Comparison of ENCODE assay signal across 22 cellular contexts in genomic region chr12:1436015-1436414, GRCh38.
"Had no signal": no experiment of that assay in that cellular context is flagged by ENCODE, and none has a peak within 500 bp of the region (broad histone marks: within the 10 kb centered on the region; RNA-seq: fewer than 3 reads in every experiment).

No MANE protein-coding gene starts in this region.

- H3K9me3 ChIP-seq: body of pancreas, esophagus muscularis mucosa, gastrocnemius medialis, neutrophil, ovary, prostate gland, thoracic aorta had no signal

- H3K36me3 ChIP-seq: esophagus muscularis mucosa, gastrocnemius medialis, neutrophil, ovary, prostate gland, thoracic aorta had no signal

- H3K27me3 Mint-ChIP-seq: activated CD8-positive, alpha-beta memory T cell treated with anti-CD3 and anti-CD28 coated beads, Interleukin-2, amount 10 ng/mL, durations not matched to agents 7 days and 5 days; activated CD8-positive, alpha-beta T cell treated with anti-CD3 and anti-CD28 coated beads for 36 hours; activated naive CD8-positive, alpha-beta T cell treated with anti-CD3 and anti-CD28 coated beads, Interleukin-2, amount 50 U/mL, for 24 hours; effector memory CD8-positive, alpha-beta T cell; T-helper 17 cell had no signal

- H3K4me1 Mint-ChIP-seq: activated CD8-positive, alpha-beta memory T cell treated with anti-CD3 and anti-CD28 coated beads, Interleukin-2, amount 10 ng/mL, durations not matched to agents 7 days and 5 days; activated naive CD8-positive, alpha-beta T cell treated with anti-CD3 and anti-CD28 coated beads, Interleukin-2, amount 50 U/mL, for 24 hours; natural killer cell had no signal

- H3K27ac Mint-ChIP-seq: activated CD8-positive, alpha-beta memory T cell treated with anti-CD3 and anti-CD28 coated beads, Interleukin-2, amount 10 ng/mL, durations not matched to agents 7 days and 5 days; activated CD8-positive, alpha-beta T cell treated with anti-CD3 and anti-CD28 coated beads for 36 hours; activated naive CD8-positive, alpha-beta T cell treated with anti-CD3 and anti-CD28 coated beads, Interleukin-2, amount 50 U/mL, for 24 hours; effector memory CD8-positive, alpha-beta T cell; natural killer cell; T-helper 17 cell had no signal

- H3K4me1 ChIP-seq: gastrocnemius medialis had no signal

- H3K9me3 Mint-ChIP-seq: activated CD8-positive, alpha-beta T cell treated with anti-CD3 and anti-CD28 coated beads for 36 hours; activated naive CD8-positive, alpha-beta T cell treated with anti-CD3 and anti-CD28 coated beads, Interleukin-2, amount 50 U/mL, for 24 hours; effector memory CD8-positive, alpha-beta T cell; natural killer cell had no signal

- H3K4me3 ChIP-seq: body of pancreas, dorsolateral prefrontal cortex, esophagus muscularis mucosa, gastrocnemius medialis, ovary, prostate gland, thoracic aorta had no signal

- DNase-seq: activated CD4-positive, alpha-beta T cell treated with anti-CD3 and anti-CD28 coated beads for 48 hours; activated CD8-positive, alpha-beta memory T cell treated with anti-CD3 and anti-CD28 coated beads, Interleukin-2, amount 10 ng/mL, durations not matched to agents 7 days and 5 days; activated CD8-positive, alpha-beta T cell treated with anti-CD3 and anti-CD28 coated beads for 36 hours; activated gamma-delta T cell; activated naive CD4-positive, alpha-beta T cell treated with anti-CD3 and anti-CD28 coated beads, Interleukin-2, amount 50 U/mL, for 16 hours; activated naive CD8-positive, alpha-beta T cell treated with anti-CD3 and anti-CD28 coated beads, Interleukin-2, amount 50 U/mL, for 24 hours; activated T-cell treated with anti-CD3 and anti-CD28 coated beads for 4 hours; anterior cingulate cortex; central memory CD4-positive, alpha-beta T cell; dorsolateral prefrontal cortex; effector memory CD8-positive, alpha-beta T cell; gastrocnemius medialis; natural killer cell; ovary; stimulated activated CD4-positive, alpha-beta T cell treated with anti-CD3 and anti-CD28 coated beads, Interleukin-4, amount 100 ng/mL, for 24 hours; stimulated activated naive CD4-positive, alpha-beta T cell treated with Interleukin-2 at 50 U/mL for 16 hours; T-helper 17 cell had no signal

- H3K27me3 ChIP-seq: body of pancreas, dorsolateral prefrontal cortex, esophagus muscularis mucosa, gastrocnemius medialis, neutrophil, ovary had no signal

- H3K4me3 Mint-ChIP-seq: activated CD8-positive, alpha-beta memory T cell treated with anti-CD3 and anti-CD28 coated beads, Interleukin-2, amount 10 ng/mL, durations not matched to agents 7 days and 5 days; activated CD8-positive, alpha-beta T cell treated with anti-CD3 and anti-CD28 coated beads for 36 hours; activated naive CD8-positive, alpha-beta T cell treated with anti-CD3 and anti-CD28 coated beads, Interleukin-2, amount 50 U/mL, for 24 hours; effector memory CD8-positive, alpha-beta T cell; natural killer cell; T-helper 17 cell had no signal

- H3K27ac ChIP-seq: body of pancreas, dorsolateral prefrontal cortex, gastrocnemius medialis, neutrophil, ovary had no signal

- H3K36me3 Mint-ChIP-seq: activated CD8-positive, alpha-beta memory T cell treated with anti-CD3 and anti-CD28 coated beads, Interleukin-2, amount 10 ng/mL, durations not matched to agents 7 days and 5 days; natural killer cell had no signal

- ATAC-seq: activated CD8-positive, alpha-beta memory T cell treated with anti-CD3 and anti-CD28 coated beads, Interleukin-2, amount 10 ng/mL, durations not matched to agents 7 days and 5 days; activated CD8-positive, alpha-beta T cell treated with anti-CD3 and anti-CD28 coated beads for 36 hours; activated naive CD8-positive, alpha-beta T cell treated with anti-CD3 and anti-CD28 coated beads, Interleukin-2, amount 50 U/mL, for 24 hours; body of pancreas; effector memory CD8-positive, alpha-beta T cell; gastrocnemius medialis; natural killer cell; T-helper 17 cell had no signal
